In genomic region chr3:49119439-49119838, GRCh38 we compare ENCODE assay signal across 8 cellular contexts. TPM values are rescaled to one million over a fixed set of nuclear protein-coding genes. Genes with fewer than 3 reads are reported as not detected.
DNase-seq lines count a peak whose midpoint lies in the region; ATAC-seq and TF ChIP-seq lines count a peak whose summit lies in the region.

No MANE protein-coding gene starts in this region.

- H3K27me3 ChIP-seq in SJSA1 (replicated peaks) (no peaks in the 10 kb centered on the region), sigmoid colon (no peaks in the 10 kb centered on the region)

- no peaks in the 10 kb centered on the region for H3K9me3 ChIP-seq in SJSA1 (replicated peaks)
- no peaks in the 10 kb centered on the region for H3K9me3 ChIP-seq in sigmoid colon

- TF ChIP-seq CTCF in sigmoid colon (IDR thresholded peaks at IDR 0.05), result no peak

- no peak for TF ChIP-seq POLR2A in sigmoid colon (IDR thresholded peaks at IDR 0.05)

- intact Hi-C loops in sigmoid colon (cut with DNase I), result no loop called here

- WGBS in sigmoid colon, 2 donors, result 43 to 86% methylated on average over 3 of the region's 3 CpGs

- DNase-seq in SJSA1 (ENCODE audit: low read depth in 1 of 2, low spot score in 2 of 2) (no peak), sigmoid colon (no peak), cerebellar nuclear complex (lab: John Stamatoyannopoulos, UW) (no peak), HuH-7.5 (ENCODE audit: low spot score) (no peak)
- no peak for DNase-seq in central memory CD4-positive, alpha-beta T cell

- peaks cover 14% of the 10 kb centered on the region for H3K4me1 ChIP-seq in SJSA1 (replicated peaks)
- H3K4me1 ChIP-seq in sigmoid colon, result peaks cover 0 to 30% (median 23%) of the 10 kb centered on the region in 4 donors

- ATAC-seq in esophagus mucosa, result peak; percentile 31
- no peak for ATAC-seq in HG02610 (IDR thresholded peaks at IDR 0.05; ENCODE audit: unreplicated experiment)

- no peak overlapping the region for H3K27ac ChIP-seq in SJSA1
- H3K27ac ChIP-seq in sigmoid colon, result peak overlapping the region; percentile 93 to 98 (median 94)

- H3K36me3 ChIP-seq in SJSA1, result peaks cover 95% of the 10 kb centered on the region
- peaks cover 68 to 80% (median 73%) of the 10 kb centered on the region in 4 donors for H3K36me3 ChIP-seq in sigmoid colon

- TF ChIP-seq EP300 in sigmoid colon (IDR thresholded peaks at IDR 0.05), result no peak

- H3K4me3 ChIP-seq in GM08714 (ENCODE audit: low read length) (peak overlapping the region; percentile 73; the same call in 1 of the 2 replicates), SJSA1 (peak overlapping the region; percentile 82), sigmoid colon (peak overlapping the region in 3 of 4 donors; percentile 90 to 96 (median 94))

RNA-seq across cellular contexts. Expression of gene USP19, which starts 1.2 kb away (rescaled TPM):
- 21.5 and 23.8 TPM in 2 replicates for total RNA-seq in SJSA1 (2014; rRNA removed; shearing (Covaris generic))
- total RNA-seq in esophagus mucosa, result 36.2 TPM
- total RNA-seq in sigmoid colon, result 10 to 100 TPM; 48.2 to 98.4 (median 55.7) TPM
- polyA plus RNA-seq in sigmoid colon, result 10 to 100 TPM; 22.2 to 33.8 (median 27.3) TPM

RNA-seq across cellular contexts. Expression of gene LAMB2, which starts 13.4 kb away (rescaled TPM):
- total RNA-seq in SJSA1 (2014; rRNA removed; shearing (Covaris generic)), result 97.2 and 171 TPM in 2 replicates
- total RNA-seq in esophagus mucosa, result 69.7 TPM
- total RNA-seq in sigmoid colon, result 100 to 1,000 TPM; 252 to 612 (median 330) TPM
- polyA plus RNA-seq in sigmoid colon, result 10 to 100 TPM; 10.2 to 85.0 (median 26.6) TPM

RNA-seq across cellular contexts. Expression of gene QARS1, which starts 14.9 kb away (rescaled TPM):
- 98.5 and 111 TPM in 2 replicates for total RNA-seq in SJSA1 (2014; rRNA removed; shearing (Covaris generic))
- total RNA-seq in esophagus mucosa (252 TPM), sigmoid colon (100 to 1,000 TPM; 158 to 262 (median 202) TPM)
- 100 to 1,000 TPM; 243 to 363 (median 245) TPM for polyA plus RNA-seq in sigmoid colon

RNA-seq across cellular contexts. Expression of gene QRICH1, which starts 25.6 kb away (rescaled TPM):
- total RNA-seq in SJSA1 (2014; rRNA removed; shearing (Covaris generic)), result 37.8 and 77.3 TPM in 2 replicates
- total RNA-seq in esophagus mucosa, result 62.4 TPM
- 100 to 1,000 TPM in 2 of 4 donors, 10 to 100 TPM in 2; 68.4 to 255 (median 135) TPM for total RNA-seq in sigmoid colon
- polyA plus RNA-seq in sigmoid colon, result 10 to 100 TPM; 16.8 to 43.1 (median 18.0) TPM

RNA-seq across cellular contexts. Expression of gene CCDC71, which starts 46.7 kb away (rescaled TPM):
- 23.8 and 24.7 TPM in 2 replicates for total RNA-seq in SJSA1 (2014; rRNA removed; shearing (Covaris generic))
- total RNA-seq in esophagus mucosa (15.7 TPM), sigmoid colon (10 to 100 TPM; 12.5 to 27.3 (median 16.4) TPM)
- 10 to 100 TPM; 13.4 to 23.0 (median 15.6) TPM for polyA plus RNA-seq in sigmoid colon
